In the genomic region with DNA sequence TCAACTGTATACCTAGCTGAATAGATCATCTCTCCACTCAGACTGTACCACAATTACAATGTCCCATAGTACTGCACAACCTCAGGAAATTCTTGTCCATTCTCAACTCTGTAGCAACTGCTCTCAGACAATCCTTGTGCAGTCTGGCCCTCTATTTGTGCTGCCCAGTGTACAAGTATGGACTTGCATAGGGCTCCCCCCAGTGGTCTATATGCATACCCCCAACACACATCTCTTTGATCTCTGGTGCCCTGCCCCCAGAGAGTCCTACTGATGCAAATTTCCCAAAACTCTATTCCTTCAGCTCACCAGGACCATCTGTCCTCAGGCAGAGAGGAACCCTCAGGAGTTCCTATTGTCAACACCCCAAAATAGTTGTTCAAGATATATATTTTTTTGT, we compare ENCODE assay signal across 8 cellular contexts.
A peak's percentile ranks its signal among the peaks of the same experiment; 100 is the strongest.
DNase-seq lines count a peak whose midpoint lies in the region; ATAC-seq and TF ChIP-seq lines count a peak whose summit lies in the region.

No MANE protein-coding gene starts in this region.

- no peaks in the 10 kb centered on the region for H3K4me1 ChIP-seq in foreskin keratinocyte

- H3K27me3 ChIP-seq in foreskin keratinocyte = no peaks in the 10 kb centered on the region

- H3K27ac ChIP-seq in foreskin keratinocyte = no peak overlapping the region

- peak; percentile 24 for TF ChIP-seq CTCF in foreskin keratinocyte (conservative IDR thresholded peaks at IDR 0.05)

- DNase-seq in AML-193 (lab: John Stamatoyannopoulos, UW) = peak; percentile 34 to 35
- peak; percentile 83 for DNase-seq in NCI-H82 (lab: John Stamatoyannopoulos, UW)
- DNase-seq in foreskin keratinocyte = no peak
- no peak for DNase-seq in AG08396 (ENCODE audit: low spot score)
- no peak for DNase-seq in activated CD8-positive, alpha-beta memory T cell treated with anti-CD3 and anti-CD28 coated beads, Interleukin-2, amount 50 U/mL, for 4 hours
- no peak for DNase-seq in stimulated activated CD4-positive, alpha-beta T cell treated with anti-CD3 and anti-CD28 coated beads, Interleukin-4, amount 100 ng/mL, for 1 hour

- peak; percentile 93 for ATAC-seq in GM18868 (IDR thresholded peaks at IDR 0.05; ENCODE audit: unreplicated experiment)
- peak; percentile 92 for ATAC-seq in HG03103 (IDR thresholded peaks at IDR 0.05; ENCODE audit: low read depth, unreplicated experiment)
- ATAC-seq in foreskin keratinocyte = no peak

Comparison
In these comparisons a context has a peak if more than half of its experiments do, and no peak if none do; other contexts are left out.
1. DNase-seq: peak in AML-193 (2 of 2) and NCI-H82 (single experiment); none in foreskin keratinocyte (0 of 2), AG08396 (single experiment), activated CD8-positive, alpha-beta memory T cell treated with anti-CD3 and anti-CD28 coated beads, Interleukin-2, amount 50 U/mL, for 4 hours (single experiment) and stimulated activated CD4-positive, alpha-beta T cell treated with anti-CD3 and anti-CD28 coated beads, Interleukin-4, amount 100 ng/mL, for 1 hour (single experiment).